In genomic region chr1:230787471-230787870, GRCh38 we compare ENCODE assay signal across 5 cellular contexts. TPM values are rescaled to one million over a fixed set of nuclear protein-coding genes. Genes with fewer than 3 reads are reported as not detected.
"Had no signal": no experiment of that assay in that cellular context is flagged by ENCODE, and none has a peak within 500 bp of the region (broad histone marks: within the 10 kb centered on the region; RNA-seq: fewer than 3 reads in every experiment).

No MANE protein-coding gene starts in this region.

- H3K4me3 Mint-ChIP-seq: GM23338, H9 had no signal

- H3K27ac Mint-ChIP-seq: GM23338, H9 had no signal

- DNase-seq: H9, HCEC 1CT, IMR-90 had no signal

- H3K4me3 ChIP-seq: GM23338, K562 had no signal

- H3K9me3 Mint-ChIP-seq: GM23338 had no signal

- ATAC-seq: GM23338, K562 had no signal

RNA-seq across cellular contexts. Expression of gene CAPN9, which starts 40.3 kb away (rescaled TPM):
- total RNA-seq: IMR-90, K562 had no signal
- polyA plus RNA-seq: GM23338, IMR-90, K562 had no signal
